In the genomic region with DNA sequence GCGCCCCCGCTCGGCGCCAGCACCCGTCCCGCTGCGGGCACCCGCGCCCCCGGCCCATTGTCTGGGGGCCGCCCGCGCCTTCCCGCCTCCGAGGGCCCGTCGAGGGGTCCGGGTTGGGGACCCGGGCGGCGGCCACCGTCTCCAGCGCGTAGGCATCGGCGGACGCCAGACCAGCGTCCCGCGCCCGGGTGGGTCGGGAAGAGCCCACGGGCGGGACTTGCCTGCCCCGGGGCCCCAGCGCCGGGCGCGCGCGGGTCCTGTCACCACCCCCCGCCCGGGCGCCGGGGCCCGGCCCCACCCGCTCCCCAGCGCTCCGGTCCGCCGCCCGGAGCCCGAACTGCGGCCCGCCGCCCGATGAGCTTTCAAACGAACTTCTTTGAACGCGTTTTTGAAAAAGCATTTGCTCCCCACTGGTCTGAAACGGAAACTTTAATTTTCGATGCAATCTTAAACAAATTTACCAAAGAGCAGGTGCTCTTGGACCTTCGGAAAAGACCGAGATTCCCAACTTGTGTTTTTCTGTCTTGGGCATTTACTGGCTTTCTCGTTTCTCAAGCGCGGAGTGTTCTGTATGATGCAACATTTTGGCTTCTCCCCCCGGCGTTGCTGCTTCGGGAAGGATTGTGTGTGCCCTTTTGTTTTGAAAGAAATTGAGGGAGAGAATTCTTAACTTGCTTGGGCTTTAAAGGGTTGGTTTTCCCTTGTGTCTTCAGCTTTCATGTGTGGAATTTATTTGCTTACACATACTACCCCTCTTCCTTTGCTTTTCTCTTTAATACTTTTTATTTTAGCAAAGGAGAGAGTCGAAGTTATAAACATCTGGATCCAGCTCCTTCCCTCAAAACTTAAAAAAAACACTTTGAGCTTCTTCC, we compare ENCODE assay signal across 1 cellular context.
TF ChIP-seq lines count a peak whose summit lies in the region.

No MANE protein-coding gene starts in this region.

TF ChIP-seq in GM12878, 131 proteins besides CTCF, POLR2A, EP300 and RAD21:
- TF ChIP-seq LARP7 (IDR thresholded peaks at IDR 0.05), result 0 out of 2 replicates have a peak, but pooled peaks have one; percentile 81
- no peak for TF ChIP-seq NBN (IDR thresholded peaks at IDR 0.05)
- TF ChIP-seq CEBPB (IDR thresholded peaks at IDR 0.05; ENCODE audit: borderline replicate concordance in 1 of 2, low read depth in 2 of 2, low read length in 2 of 2), result 0 out of 4 replicates have a peak, but pooled peaks of 1 of the 2 experiments have one; percentile 42
- peak; percentile 66; the same call in 1 of the 2 replicates for TF ChIP-seq DPF2 (IDR thresholded peaks at IDR 0.05)
- peak; percentile 91; the same call in 1 of the 2 replicates for TF ChIP-seq GATAD2B (conservative IDR thresholded peaks at IDR 0.05; ENCODE audit: low read depth)
- 0 out of 2 replicates have a peak, but pooled peaks have one; percentile 20 for TF ChIP-seq MXI1 (IDR thresholded peaks at IDR 0.05; ENCODE audit: low read depth, low read length)
- TF ChIP-seq NR2F1 (conservative IDR thresholded peaks at IDR 0.05), result 0 out of 2 replicates have a peak, but pooled peaks have one; percentile 37
- TF ChIP-seq MTA3 (IDR thresholded peaks at IDR 0.05; ENCODE audit: borderline replicate concordance, low read length), result 0 out of 2 replicates have a peak, but pooled peaks have one; percentile 26
- peak; percentile 76 for TF ChIP-seq IKZF1 (conservative IDR thresholded peaks at IDR 0.05)
- TF ChIP-seq, protein P1, sequence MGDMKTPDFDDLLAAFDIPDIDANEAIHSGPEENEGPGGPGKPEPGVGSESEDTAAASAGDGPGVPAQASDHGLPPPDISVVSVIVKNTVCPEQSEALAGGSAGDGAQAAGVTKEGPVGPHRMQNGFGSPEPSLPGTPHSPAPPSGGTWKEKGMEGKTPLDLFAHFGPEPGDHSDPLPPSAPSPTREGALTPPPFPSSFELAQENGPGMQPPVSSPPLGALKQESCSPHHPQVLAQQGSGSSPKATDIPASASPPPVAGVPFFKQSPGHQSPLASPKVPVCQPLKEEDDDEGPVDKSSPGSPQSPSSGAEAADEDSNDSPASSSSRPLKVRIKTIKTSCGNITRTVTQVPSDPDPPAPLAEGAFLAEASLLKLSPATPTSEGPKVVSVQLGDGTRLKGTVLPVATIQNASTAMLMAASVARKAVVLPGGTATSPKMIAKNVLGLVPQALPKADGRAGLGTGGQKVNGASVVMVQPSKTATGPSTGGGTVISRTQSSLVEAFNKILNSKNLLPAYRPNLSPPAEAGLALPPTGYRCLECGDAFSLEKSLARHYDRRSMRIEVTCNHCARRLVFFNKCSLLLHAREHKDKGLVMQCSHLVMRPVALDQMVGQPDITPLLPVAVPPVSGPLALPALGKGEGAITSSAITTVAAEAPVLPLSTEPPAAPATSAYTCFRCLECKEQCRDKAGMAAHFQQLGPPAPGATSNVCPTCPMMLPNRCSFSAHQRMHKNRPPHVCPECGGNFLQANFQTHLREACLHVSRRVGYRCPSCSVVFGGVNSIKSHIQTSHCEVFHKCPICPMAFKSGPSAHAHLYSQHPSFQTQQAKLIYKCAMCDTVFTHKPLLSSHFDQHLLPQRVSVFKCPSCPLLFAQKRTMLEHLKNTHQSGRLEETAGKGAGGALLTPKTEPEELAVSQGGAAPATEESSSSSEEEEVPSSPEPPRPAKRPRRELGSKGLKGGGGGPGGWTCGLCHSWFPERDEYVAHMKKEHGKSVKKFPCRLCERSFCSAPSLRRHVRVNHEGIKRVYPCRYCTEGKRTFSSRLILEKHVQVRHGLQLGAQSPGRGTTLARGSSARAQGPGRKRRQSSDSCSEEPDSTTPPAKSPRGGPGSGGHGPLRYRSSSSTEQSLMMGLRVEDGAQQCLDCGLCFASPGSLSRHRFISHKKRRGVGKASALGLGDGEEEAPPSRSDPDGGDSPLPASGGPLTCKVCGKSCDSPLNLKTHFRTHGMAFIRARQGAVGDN (IDR thresholded peaks at IDR 0.05), result peak; percentile 54; the same call in 1 of the 2 replicates
- no peak for TF ChIP-seq ZNF592 (IDR thresholded peaks at IDR 0.05)
- TF ChIP-seq, protein P2, sequence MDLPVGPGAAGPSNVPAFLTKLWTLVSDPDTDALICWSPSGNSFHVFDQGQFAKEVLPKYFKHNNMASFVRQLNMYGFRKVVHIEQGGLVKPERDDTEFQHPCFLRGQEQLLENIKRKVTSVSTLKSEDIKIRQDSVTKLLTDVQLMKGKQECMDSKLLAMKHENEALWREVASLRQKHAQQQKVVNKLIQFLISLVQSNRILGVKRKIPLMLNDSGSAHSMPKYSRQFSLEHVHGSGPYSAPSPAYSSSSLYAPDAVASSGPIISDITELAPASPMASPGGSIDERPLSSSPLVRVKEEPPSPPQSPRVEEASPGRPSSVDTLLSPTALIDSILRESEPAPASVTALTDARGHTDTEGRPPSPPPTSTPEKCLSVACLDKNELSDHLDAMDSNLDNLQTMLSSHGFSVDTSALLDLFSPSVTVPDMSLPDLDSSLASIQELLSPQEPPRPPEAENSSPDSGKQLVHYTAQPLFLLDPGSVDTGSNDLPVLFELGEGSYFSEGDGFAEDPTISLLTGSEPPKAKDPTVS (IDR thresholded peaks at IDR 0.05; ENCODE audit: low read depth, low read length), result no peak
- TF ChIP-seq SREBF1 (IDR thresholded peaks at IDR 0.05; ENCODE audit: low read length), result no peak
- TF ChIP-seq MYB (IDR thresholded peaks at IDR 0.05; ENCODE audit: borderline replicate concordance, low read depth, low read length), result no peak
- 0 out of 2 replicates have a peak, but pooled peaks have one; percentile 76 for TF ChIP-seq ZNF217 (IDR thresholded peaks at IDR 0.05)
TF ChIP-seq in GM12878: peak in this region for 10.
